7 cellular contexts compared by ENCODE assay signal in the genomic region with DNA sequence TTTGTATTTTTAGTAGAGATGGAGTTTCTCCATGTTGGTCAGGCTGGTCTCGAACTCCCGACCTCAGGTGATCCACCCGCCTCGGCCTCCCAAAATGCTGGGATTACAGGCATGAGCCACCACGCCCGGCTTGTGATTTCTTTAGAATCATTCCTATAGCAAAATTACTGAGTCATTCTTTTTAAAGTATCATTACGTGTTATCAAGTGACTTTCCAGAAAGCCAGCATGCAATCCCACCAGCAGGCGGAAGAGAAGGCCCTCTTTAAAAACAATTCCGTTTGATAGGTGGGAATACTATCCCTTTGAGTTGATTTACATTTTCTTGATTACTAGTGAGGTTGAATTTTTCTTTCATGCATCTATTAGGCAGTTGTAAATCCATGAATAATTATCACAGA. TPM values are rescaled to one million over a fixed set of nuclear protein-coding genes. Genes with fewer than 3 reads are reported as not detected.
DNase-seq lines count a peak whose midpoint lies in the region; ATAC-seq, FAIRE-seq and TF ChIP-seq lines count a peak whose summit lies in the region.
"Not testable (repeated sequence)": the region's sequence is repeated elsewhere in the genome, so short reads cannot be mapped to it uniquely, and the experiment has no call there.

No MANE protein-coding gene starts in this region.

- H3K9me3 ChIP-seq in A549; endodermal cell (ENCODE audit: control insufficient read depth, low read length); right atrium auricular region; gastrocnemius medialis: not testable (repeated sequence)

- not testable (repeated sequence) for H3K4me3 ChIP-seq in A549; astrocyte of the cerebellum (ENCODE audit: low read depth, low read length); endodermal cell (ENCODE audit: low read length); right atrium auricular region; gastrocnemius medialis

- not testable (repeated sequence) for TF ChIP-seq POLR2A in A549 (IDR thresholded peaks at IDR 0.05; ENCODE audit: low read length); gastrocnemius medialis (IDR thresholded peaks at IDR 0.05)

- WGBS in A549 (ENCODE audit: missing lambda C conversion rate) = 95% methylated on average over 9 of the region's 9 CpGs
- WGBS in endodermal cell (ENCODE audit: insufficient coverage in 1 of 2, insufficient read length in 1 of 2), 2 experiments = 92 to 95% methylated on average over 7 to 9 of the region's 9 CpGs

- peaks cover 24% of the 10 kb centered on the region for H3K4me1 Mint-ChIP-seq in chondrocyte (ENCODE audit: low read depth)
- peaks cover 18% of the 10 kb centered on the region for H3K4me1 Mint-ChIP-seq in endodermal cell

- peak overlapping the region in 1 of 2 experiments; percentile 97; a peak in 3 of 6 replicates for H3K27ac ChIP-seq in A549
- H3K27ac ChIP-seq in endodermal cell (ENCODE audit: low read depth, low read length) = not testable (repeated sequence)
- peak overlapping the region; percentile 71 to 85 for H3K27ac ChIP-seq in right atrium auricular region
- H3K27ac ChIP-seq in gastrocnemius medialis = peak overlapping the region in 3 of 4 donors; percentile 61 to 78 (median 74)

- H3K27ac Mint-ChIP-seq in chondrocyte (ENCODE audit: unreplicated experiment) = peak overlapping the region; percentile 85
- not testable (repeated sequence) for H3K27ac Mint-ChIP-seq in endodermal cell

- H3K4me1 ChIP-seq in A549 (peaks cover 41% of the 10 kb centered on the region), endodermal cell (ENCODE audit: control insufficient read depth, insufficient read depth, low read length) (peaks cover 12% of the 10 kb centered on the region), right atrium auricular region (peaks cover 0 to 34% of the 10 kb centered on the region in 2 donors), gastrocnemius medialis (peaks cover 26% of the 10 kb centered on the region in 2 donors)

- H3K9me3 Mint-ChIP-seq in chondrocyte (ENCODE audit: low read depth); endodermal cell: not testable (repeated sequence)

- FAIRE-seq in A549 (lab: Jason Lieb, UNC) = not testable (repeated sequence)

- CTCF ChIA-PET in A549 (lab: Yijun Ruan, JAX) = interaction anchor here (1.2 kb wide), 1 partner anchor 9 kb away, joined by 3 read pairs; no protein-coding TSS in a partner anchor

- not testable (repeated sequence) for H3K4me2 ChIP-seq in A549

- POLR2A ChIA-PET in A549 (lab: Yijun Ruan, JAX) = interaction anchor here (0.7 to 1.2 kb wide), 2 partner anchors 25 to 135 kb away, joined by 3 to 4 read pairs; a partner anchor contains a TSS

- H3K36me3 ChIP-seq in endodermal cell (ENCODE audit: control insufficient read depth, insufficient read depth, low read length); right atrium auricular region; gastrocnemius medialis: not testable (repeated sequence)

- not testable (repeated sequence) for ATAC-seq in A549, gastrocnemius medialis

- not testable (repeated sequence) for H3K27me3 Mint-ChIP-seq in chondrocyte (ENCODE audit: low read depth); endodermal cell (ENCODE audit: insufficient read depth)

- H3K9ac ChIP-seq in endodermal cell (ENCODE audit: extremely low read depth, low read length, poor library complexity, severe bottlenecking) = not testable (repeated sequence)

- TF ChIP-seq EP300 in A549 (IDR thresholded peaks at IDR 0.05) = not testable (repeated sequence)

- not testable (repeated sequence) for H3K36me3 Mint-ChIP-seq in chondrocyte (ENCODE audit: low read depth); endodermal cell (ENCODE audit: low read depth)

- DNase-seq in A549 (ENCODE audit: low read depth in 1 of 2, low spot score in 1 of 2) (peak in 1 of 2 experiments; percentile 44), DMS53 (lab: John Stamatoyannopoulos, UW) (peak; percentile 27), endodermal cell (peak; percentile 27)
- DNase-seq in astrocyte of the cerebellum (ENCODE audit: low read depth); chondrocyte (ENCODE audit: low spot score); right atrium auricular region (ENCODE audit: low spot score); gastrocnemius medialis: not testable (repeated sequence)

- in situ Hi-C loops in astrocyte of the cerebellum (cut with HindIII; ENCODE audit: low sequenced_read_pairs); gastrocnemius medialis (cut with MboI; ENCODE audit: low sequenced_read_pairs in 4 of 4): not testable (repeated sequence)

- TF ChIP-seq RAD21 in A549 (conservative IDR thresholded peaks at IDR 0.05 in 1 of 2, IDR thresholded peaks at IDR 0.05 in 1 of 2) = not testable (repeated sequence)

- intact Hi-C loops in gastrocnemius medialis (cut with DNase I; ENCODE audit: low total_unique reads) = not testable (repeated sequence)

- not testable (repeated sequence) for H3K27me3 ChIP-seq in endodermal cell (ENCODE audit: control insufficient read depth, insufficient read depth, low read length, poor library complexity, severe bottlenecking); right atrium auricular region; gastrocnemius medialis

- H3K4me3 Mint-ChIP-seq in chondrocyte (ENCODE audit: unreplicated experiment); endodermal cell: not testable (repeated sequence)

- not testable (repeated sequence) for TF ChIP-seq CTCF in A549 (IDR thresholded peaks at IDR 0.05); chondrocyte (IDR thresholded peaks at IDR 0.05); right atrium auricular region (IDR thresholded peaks at IDR 0.05); gastrocnemius medialis (IDR thresholded peaks at IDR 0.05 in 4 of 5, conservative IDR thresholded peaks at IDR 0.05 in 1 of 5)
- TF ChIP-seq CTCF in astrocyte of the cerebellum (IDR thresholded peaks at IDR 0.05; ENCODE audit: low read depth, low read length, missing control alignments) (peak; percentile 3), endodermal cell (conservative IDR thresholded peaks at IDR 0.05) (peak; percentile 37)

TF ChIP-seq in A549, 52 proteins besides CTCF, POLR2A, EP300 and RAD21:
- peak; percentile 65 for TF ChIP-seq MAFK (IDR thresholded peaks at IDR 0.05; ENCODE audit: partially characterized antibody)
- 0 out of 2 replicates have a peak, but pooled peaks have one; percentile 28 for TF ChIP-seq TP53 (CRISPR knock-in tag; IDR thresholded peaks at IDR 0.05)
- TF ChIP-seq FOSL2 (IDR thresholded peaks at IDR 0.05) = not testable (repeated sequence)
- TF ChIP-seq FOSL2 (CRISPR knock-in tag; IDR thresholded peaks at IDR 0.05) = 0 out of 2 replicates have a peak, but pooled peaks have one; percentile 22

RNA-seq across cellular contexts. Expression of a gene that starts 25.1 kb away (rescaled TPM):
- polyA plus RNA-seq in A549 (2011; rRNA removed) (415 and 431 TPM in 2 replicates), A549 (2017; fragmentation: RNase III; extraction: RNeasy Plus Mini Kit Qiagen cat#74134 plus additional on column Dnase treatment) (328 to 356 TPM (median 342 TPM) in 3 replicates)
- polyA plus RNA-seq in A549 (2012; cell fraction: cytosol; rRNA removed) = 264 and 317 TPM in 2 replicates
- polyA plus RNA-seq in A549 (2012; cell fraction: nucleus; rRNA removed) = 658 and 717 TPM in 2 replicates
- 375 and 407 TPM in 2 replicates for polyA minus RNA-seq in A549 (2011; rRNA and poly(A)+ RNA removed)
- total RNA-seq in chondrocyte (163 to 218 TPM (median 216 TPM) in 3 replicates), endodermal cell (100 to 1,000 TPM; 151 to 235 TPM), right atrium auricular region (1,000 to 10,000 TPM; 1,597 to 3,086 TPM), gastrocnemius medialis (1,000 to 10,000 TPM in 2 of 4 donors, 100 to 1,000 TPM in 2; 788 to 1,983 (median 1,302) TPM)
- 164 TPM for polyA plus RNA-seq in endodermal cell (2013, experiment 1 of 2)
- polyA plus RNA-seq in endodermal cell (2013, experiment 2 of 2) = 164 TPM
